In genomic region chr20:3933126-3933684, GRCh38 we compare ENCODE assay signal across 10 cellular contexts. TPM values are rescaled to one million over a fixed set of nuclear protein-coding genes. Genes with fewer than 3 reads are reported as not detected.
DNase-seq lines count a peak whose midpoint lies in the region; ATAC-seq and TF ChIP-seq lines count a peak whose summit lies in the region.
"Had no signal": no experiment of that assay in that cellular context is flagged by ENCODE, and none has a peak within 500 bp of the region (broad histone marks: within the 10 kb centered on the region; RNA-seq: fewer than 3 reads in every experiment).

No MANE protein-coding gene starts in this region.

- H3K36me3 Mint-ChIP-seq in activated T-cell treated with anti-CD3 and anti-CD28 coated beads, Interleukin-2, amount 50 U/mL, for 4 hours (ENCODE audit: insufficient read depth) = peaks cover 18% of the 10 kb centered on the region
- H3K36me3 Mint-ChIP-seq in activated CD4-positive, alpha-beta memory T cell treated with anti-CD3 and anti-CD28 coated beads for 36 hours = peaks cover 12% of the 10 kb centered on the region

- 60% methylated on average over 7 of the region's 7 CpGs for WGBS in liver

- H3K9me3 Mint-ChIP-seq in activated T-cell treated with anti-CD3 and anti-CD28 coated beads, Interleukin-2, amount 50 U/mL, for 4 hours = no peaks in the 10 kb centered on the region
- peaks cover 6% of the 10 kb centered on the region for H3K9me3 Mint-ChIP-seq in activated CD4-positive, alpha-beta memory T cell treated with anti-CD3 and anti-CD28 coated beads for 36 hours

- no peaks in the 10 kb centered on the region for H3K27me3 Mint-ChIP-seq in activated T-cell treated with anti-CD3 and anti-CD28 coated beads, Interleukin-2, amount 50 U/mL, for 4 hours (ENCODE audit: low read depth)
- H3K27me3 Mint-ChIP-seq in activated CD4-positive, alpha-beta memory T cell treated with anti-CD3 and anti-CD28 coated beads for 36 hours = no peaks in the 10 kb centered on the region

- CTCF ChIA-PET in activated CD4-positive, alpha-beta memory T cell treated with anti-CD3 and anti-CD28 coated beads for 36 hours (lab: Charles Lee) = interaction anchor here (0.8 kb wide), 1 partner anchor 223 kb away, joined by 3 read pairs; no protein-coding TSS in a partner anchor

- H3K9me3 ChIP-seq in liver (ENCODE audit: control insufficient read depth in 4 of 4, low read length in 3 of 4) (no peaks in the 10 kb centered on the region), tibial artery (no peaks in the 10 kb centered on the region)
- H3K9me3 ChIP-seq: SJCRH30 had no signal

- TF ChIP-seq RAD21 in liver (IDR thresholded peaks at IDR 0.05) = no peak

- H3K27me3 ChIP-seq in liver (ENCODE audit: control insufficient read depth in 4 of 4, insufficient read depth in 4 of 4, low read length in 3 of 4) (no peaks in the 10 kb centered on the region), tibial artery (no peaks in the 10 kb centered on the region)
- H3K27me3 ChIP-seq: SJCRH30 had no signal

- intact Hi-C loops in activated CD4-positive, alpha-beta memory T cell treated with anti-CD3 and anti-CD28 coated beads for 36 hours (cut with micrococcal nuclease) = no loop called here
- intact Hi-C loops in tibial artery (cut with DNase I; ENCODE audit: low total_unique reads) = no loop called here

- peak overlapping the region; percentile 1 for H3K27ac Mint-ChIP-seq in activated CD4-positive, alpha-beta memory T cell treated with anti-CD3 and anti-CD28 coated beads for 36 hours

- H3K4me3 ChIP-seq in liver (ENCODE audit: low read depth in 1 of 3, low read length in 3 of 3) (peak overlapping the region in 1 of 3 donors; percentile 48), tibial artery (peak overlapping the region; percentile 46 to 48)
- H3K4me3 ChIP-seq: SJCRH30 had no signal

- H3K36me3 ChIP-seq in liver (ENCODE audit: control insufficient read depth in 4 of 4, insufficient read depth in 3 of 4, low read depth in 1 of 4, low read length in 3 of 4) (no peaks in the 10 kb centered on the region), tibial artery (peaks cover 0 to 15% (median 0%) of the 10 kb centered on the region in 3 donors)

- H3K9ac ChIP-seq in liver (ENCODE audit: low read depth in 1 of 2, low read length in 2 of 2) = peak overlapping the region in 1 of 2 donors; percentile 47

- TF ChIP-seq CTCF in liver (IDR thresholded peaks at IDR 0.05; ENCODE audit: low read depth, low read length, missing input control) = no peak
- no peak for TF ChIP-seq CTCF in tibial artery (IDR thresholded peaks at IDR 0.05)

- ATAC-seq in activated T-cell treated with anti-CD3 and anti-CD28 coated beads, Interleukin-2, amount 50 U/mL, for 4 hours = peak in 1 of 2 donors; percentile 35
- ATAC-seq in HG02763 (IDR thresholded peaks at IDR 0.05; ENCODE audit: unreplicated experiment) = no peak
- no peak for ATAC-seq in HG03439 (IDR thresholded peaks at IDR 0.05; ENCODE audit: unreplicated experiment)

- POLR2A ChIA-PET in activated CD4-positive, alpha-beta memory T cell treated with anti-CD3 and anti-CD28 coated beads for 36 hours (lab: Charles Lee) = no interaction called here

- DNase-seq in activated T-cell treated with anti-CD3 and anti-CD28 coated beads, Interleukin-2, amount 50 U/mL, for 4 hours = no peak
- DNase-seq in activated T-cell treated with anti-CD3 and anti-CD28 coated beads, Interleukin-2, amount 50 U/mL, for 48 hours = no peak
- DNase-seq in activated CD4-positive, alpha-beta memory T cell treated with anti-CD3 and anti-CD28 coated beads for 36 hours = no peak
- DNase-seq in tibial artery (no peak), GM03348 (ENCODE audit: low spot score) (no peak)
- DNase-seq: posterior cingulate gyrus, SJCRH30 had no signal

- H3K4me3 Mint-ChIP-seq in activated T-cell treated with anti-CD3 and anti-CD28 coated beads, Interleukin-2, amount 50 U/mL, for 4 hours = peak overlapping the region; percentile 71
- no peak overlapping the region for H3K4me3 Mint-ChIP-seq in activated CD4-positive, alpha-beta memory T cell treated with anti-CD3 and anti-CD28 coated beads for 36 hours

- peak overlapping the region; percentile 37 to 74 for H3K27ac ChIP-seq in liver (ENCODE audit: low read depth in 1 of 2, low read length in 2 of 2)
- H3K27ac ChIP-seq in tibial artery = peak overlapping the region; percentile 62 to 76
- H3K27ac ChIP-seq: SJCRH30 had no signal

- peaks cover 29% of the 10 kb centered on the region for H3K4me1 Mint-ChIP-seq in activated T-cell treated with anti-CD3 and anti-CD28 coated beads, Interleukin-2, amount 50 U/mL, for 4 hours (ENCODE audit: low read depth)
- peaks cover 26% of the 10 kb centered on the region for H3K4me1 Mint-ChIP-seq in activated CD4-positive, alpha-beta memory T cell treated with anti-CD3 and anti-CD28 coated beads for 36 hours (ENCODE audit: low read depth)

- H3K4me1 ChIP-seq in liver (ENCODE audit: control insufficient read depth in 4 of 4, insufficient read depth in 4 of 4, low read length in 3 of 4) (peaks cover 0 to 11% (median 4%) of the 10 kb centered on the region in 4 donors), tibial artery (peaks cover 0 to 83% (median 52%) of the 10 kb centered on the region in 4 donors)

TF ChIP-seq in liver, 16 proteins besides CTCF, POLR2A, EP300 and RAD21:
- no peak for TF ChIP-seq ATF3 (IDR thresholded peaks at IDR 0.05)

RNA-seq across cellular contexts. Expression of gene PANK2, which starts 44.0 kb away (rescaled TPM):
- total RNA-seq in activated T-cell treated with anti-CD3 and anti-CD28 coated beads, Interleukin-2, amount 50 U/mL, for 4 hours = 10 to 100 TPM; 32.9 to 37.3 (median 34.1) TPM
- total RNA-seq in activated CD4-positive, alpha-beta memory T cell treated with anti-CD3 and anti-CD28 coated beads for 36 hours = 10 to 100 TPM; 49.3 to 52.5 TPM
- 10 to 100 TPM; 21.1 to 27.7 TPM for total RNA-seq in liver
- polyA plus RNA-seq in liver = 10 to 100 TPM; 10.6 to 10.8 TPM
